13 cellular contexts compared by ENCODE assay signal in the genomic region with DNA sequence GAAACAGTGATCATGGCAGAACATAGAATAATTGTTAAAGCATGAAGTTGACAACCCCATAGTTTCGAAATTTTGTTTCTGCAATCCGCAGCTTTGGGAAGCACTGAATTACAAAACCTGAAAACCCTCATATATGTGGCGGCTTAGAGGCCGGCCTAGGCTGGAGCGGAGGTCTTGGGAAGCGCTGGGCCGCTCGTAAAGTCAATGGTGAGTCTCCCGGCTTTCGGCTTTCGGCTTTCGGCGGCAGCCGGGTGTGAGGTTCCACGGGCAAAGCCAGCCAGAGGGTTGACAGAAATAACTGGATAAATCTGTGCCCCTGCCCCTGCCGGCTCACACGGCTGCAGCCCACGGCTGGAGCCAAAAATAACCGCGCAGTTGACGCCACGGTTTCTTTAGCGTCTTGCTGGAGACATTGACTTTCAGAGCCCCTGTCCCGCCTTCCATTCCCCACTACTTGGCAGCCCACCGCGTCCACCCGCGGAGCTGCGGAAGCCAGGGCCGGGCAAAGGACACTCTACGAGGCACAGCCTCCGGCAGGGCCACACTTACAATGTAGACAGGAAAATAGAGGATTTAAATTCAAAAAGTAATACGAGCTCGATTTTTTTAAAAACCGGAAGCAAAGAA. TPM values are rescaled to one million over a fixed set of nuclear protein-coding genes. Genes with fewer than 3 reads are reported as not detected.
DNase-seq lines count a peak whose midpoint lies in the region; ATAC-seq, FAIRE-seq and TF ChIP-seq lines count a peak whose summit lies in the region.
"Had no signal": no experiment of that assay in that cellular context is flagged by ENCODE, and none has a peak within 500 bp of the region (broad histone marks: within the 10 kb centered on the region; RNA-seq: fewer than 3 reads in every experiment).

No MANE protein-coding gene starts in this region.

- H3K36me3 ChIP-seq in colonic mucosa (no peaks in the 10 kb centered on the region), muscle layer of duodenum (ENCODE audit: control insufficient read depth in 1 of 2, insufficient read depth in 2 of 2, low read length in 2 of 2) (no peaks in the 10 kb centered on the region), kidney (ENCODE audit: control insufficient read depth in 1 of 2, insufficient read depth in 2 of 2, low read length in 2 of 2) (no peaks in the 10 kb centered on the region)

- H3K4me1 ChIP-seq in colonic mucosa, result no peaks in the 10 kb centered on the region
- peaks cover 0 to 3% of the 10 kb centered on the region in 2 donors for H3K4me1 ChIP-seq in muscle layer of duodenum (ENCODE audit: control insufficient read depth in 1 of 2, insufficient read depth in 2 of 2, low read length in 2 of 2)
- H3K4me1 ChIP-seq in kidney (ENCODE audit: control insufficient read depth in 1 of 2, insufficient read depth in 1 of 2, low read depth in 1 of 2, low read length in 2 of 2), result no peaks in the 10 kb centered on the region
- H3K4me1 ChIP-seq: body of pancreas had no signal

- TF ChIP-seq CTCF in colonic mucosa (IDR thresholded peaks at IDR 0.05), result no peak
- TF ChIP-seq CTCF in kidney (IDR thresholded peaks at IDR 0.05; ENCODE audit: borderline replicate concordance, extremely low read depth, insufficient read depth), result no peak

- no peak overlapping the region for H3K4me3 ChIP-seq in colonic mucosa
- H3K4me3 ChIP-seq in muscle layer of duodenum (ENCODE audit: low read depth in 1 of 2, low read length in 2 of 2), result peak overlapping the region; percentile 37 to 45
- H3K4me3 ChIP-seq in kidney (ENCODE audit: low read length in 2 of 2), result no peak overlapping the region
- H3K4me3 ChIP-seq: body of pancreas had no signal

- FAIRE-seq in kidney (lab: Jason Lieb, UNC), result no peak
- FAIRE-seq: GM19239 had no signal

- H3K27me3 ChIP-seq in colonic mucosa (peaks cover 18% of the 10 kb centered on the region), muscle layer of duodenum (ENCODE audit: low read depth, low read length) (peaks cover 68% of the 10 kb centered on the region)
- H3K27me3 ChIP-seq: body of pancreas had no signal

- no peak overlapping the region for H3K9ac ChIP-seq in colonic mucosa (ENCODE audit: low read depth in 2 of 2, low read length in 2 of 2)
- no peak overlapping the region for H3K9ac ChIP-seq in kidney (ENCODE audit: low read length in 2 of 2)

- H3K9me3 ChIP-seq in colonic mucosa (no peaks in the 10 kb centered on the region), muscle layer of duodenum (ENCODE audit: control insufficient read depth in 1 of 2, low read length in 2 of 2) (no peaks in the 10 kb centered on the region), kidney (ENCODE audit: control insufficient read depth in 1 of 2, low read length in 2 of 2) (no peaks in the 10 kb centered on the region)
- H3K9me3 ChIP-seq: body of pancreas had no signal

- no peak overlapping the region for H3K27ac ChIP-seq in colonic mucosa
- no peak overlapping the region for H3K27ac ChIP-seq in muscle layer of duodenum (ENCODE audit: low read length)
- H3K27ac ChIP-seq in kidney (ENCODE audit: low read depth in 2 of 2, low read length in 2 of 2), result no peak overlapping the region
- H3K27ac ChIP-seq: body of pancreas had no signal

- no peak for ATAC-seq in HG02884 (IDR thresholded peaks at IDR 0.05; ENCODE audit: unreplicated experiment)
- ATAC-seq: body of pancreas had no signal

- peak; percentile 62 for DNase-seq in CD1c-positive myeloid dendritic cell (ENCODE audit: extremely low spot score)
- peak; percentile 58 to 70 for DNase-seq in NOMO-1 (lab: John Stamatoyannopoulos, UW; ENCODE audit: unreplicated experiment in 2 of 2)
- peak; percentile 13 for DNase-seq in colonic mucosa
- no peak for DNase-seq in NCI-H82 treated with DMSO at 0.1 percent for 48 hours (lab: John Stamatoyannopoulos, UW; ENCODE audit: unreplicated experiment)
- no peak for DNase-seq in dedifferentiated amniotic fluid mesenchymal stem cell (ENCODE audit: extremely low spot score)
- no peak for DNase-seq in kidney
- DNase-seq: NCI-H1930; stimulated activated CD4-positive, alpha-beta T cell treated with anti-CD3 and anti-CD28 coated beads, Interleukin-4, amount 100 ng/mL, for 24 hours; SW 1271 had no signal

- intact Hi-C loops in colonic mucosa (cut with DNase I) (no loop called here), kidney (cut with DNase I) (no loop called here)

RNA-seq across cellular contexts. Expression of gene VAX2, which starts 6.9 kb away (rescaled TPM):
- total RNA-seq in colonic mucosa (not detected), kidney (2.6 TPM)
- 0.71 TPM for polyA plus RNA-seq in kidney (ENCODE audit: insufficient read depth, low read depth, low replicate concordance)

RNA-seq across cellular contexts. Expression of gene ATP6V1B1, which starts 28.5 kb away (rescaled TPM):
- total RNA-seq in colonic mucosa (not detected), kidney (37.9 TPM)
- 400 TPM for polyA plus RNA-seq in kidney (ENCODE audit: insufficient read depth, low read depth, low replicate concordance)

Comparison
In these comparisons a context has a peak if more than half of its experiments do, and no peak if none do; other contexts are left out.
1. DNase-seq: peak in CD1c-positive myeloid dendritic cell (single experiment), NOMO-1 (2 of 2) and colonic mucosa (single experiment); none in NCI-H82 treated with DMSO at 0.1 percent for 48 hours (single experiment), dedifferentiated amniotic fluid mesenchymal stem cell (single experiment) and kidney (single experiment).
2. H3K4me3 ChIP-seq: peak in muscle layer of duodenum (2 of 2); none in colonic mucosa (single experiment) and kidney (0 of 2).
3. RNA of gene ATP6V1B1, which starts 28.5 kb away (total RNA-seq): 37.9 TPM in kidney (single experiment); not detected in colonic mucosa; every median in the first group is over 10 times any median in the second.